In the genomic region with DNA sequence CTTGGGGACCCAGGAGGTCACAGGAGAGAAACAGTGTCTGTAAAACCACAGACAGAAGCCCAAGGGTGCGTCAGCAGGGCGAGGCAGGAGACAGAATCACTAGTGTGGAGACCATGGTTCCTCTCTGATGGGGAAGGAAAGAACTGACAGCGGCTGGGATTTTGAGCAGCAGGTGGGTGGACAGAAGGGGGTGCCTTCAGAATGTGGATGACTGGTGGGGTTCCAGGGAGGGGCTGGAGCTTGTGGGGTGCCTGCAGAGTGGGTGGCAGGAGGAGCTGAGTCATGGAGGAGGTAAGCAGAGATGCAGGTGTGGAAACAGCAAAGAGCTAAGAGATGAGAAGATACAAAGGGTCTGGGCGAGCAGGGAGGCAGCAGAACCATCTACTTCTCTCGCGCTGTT, we compare ENCODE assay signal across 26 cellular contexts.
"Had no signal": no experiment of that assay in that cellular context is flagged by ENCODE, and none has a peak within 500 bp of the region (broad histone marks: within the 10 kb centered on the region; RNA-seq: fewer than 3 reads in every experiment).

No MANE protein-coding gene starts in this region.

- H3K36me3 Mint-ChIP-seq: memory B cell; naive B cell; natural killer cell; stimulated activated memory B cell treated with anti-CD40 and anti-IgM and Interleukin-4, amounts not matched to agents 10 μg/mL and 1 μg/mL and 100 μg/mL, for 72 hours had no signal

- H3K36me3 ChIP-seq: left ventricle myocardium inferior, neural progenitor cell, neutrophil, right atrium auricular region, right lobe of liver, transverse colon, upper lobe of left lung, vagina had no signal

- H3K9me3 ChIP-seq: neutrophil, psoas muscle, right atrium auricular region, right lobe of liver, vagina had no signal

- ATAC-seq: natural killer cell; psoas muscle; right lobe of liver; stimulated activated memory B cell treated with anti-CD40 and anti-IgM and Interleukin-4, amounts not matched to agents 10 μg/mL and 1 μg/mL and 100 μg/mL, for 72 hours; stimulated activated naive CD8-positive, alpha-beta T cell treated with anti-CD3 and anti-CD28 coated beads, Interleukin-15, amount 100 ng/mL, for 72 hours had no signal

- H3K9ac ChIP-seq: neural progenitor cell, parathyroid adenoma had no signal

- H3K27ac Mint-ChIP-seq: memory B cell; naive B cell; natural killer cell; nephron progenitor cell; neural progenitor cell; stimulated activated memory B cell treated with anti-CD40 and anti-IgM and Interleukin-4, amounts not matched to agents 10 μg/mL and 1 μg/mL and 100 μg/mL, for 72 hours had no signal

- H3K27ac ChIP-seq: hepatocyte, left ventricle myocardium inferior, neural progenitor cell, neutrophil, parathyroid adenoma, psoas muscle, right atrium auricular region, right lobe of liver, transverse colon, upper lobe of left lung, vagina had no signal

- H3K4me1 Mint-ChIP-seq: memory B cell; naive B cell; natural killer cell; nephron progenitor cell; neural progenitor cell; stimulated activated memory B cell treated with anti-CD40 and anti-IgM and Interleukin-4, amounts not matched to agents 10 μg/mL and 1 μg/mL and 100 μg/mL, for 72 hours; stimulated activated naive CD8-positive, alpha-beta T cell treated with anti-CD3 and anti-CD28 coated beads, Interleukin-15, amount 100 ng/mL, for 72 hours had no signal

- H3K4me3 Mint-ChIP-seq: memory B cell; natural killer cell; neural progenitor cell; stimulated activated memory B cell treated with anti-CD40 and anti-IgM and Interleukin-4, amounts not matched to agents 10 μg/mL and 1 μg/mL and 100 μg/mL, for 72 hours; stimulated activated naive CD8-positive, alpha-beta T cell treated with anti-CD3 and anti-CD28 coated beads, Interleukin-15, amount 100 ng/mL, for 72 hours had no signal

- DNase-seq: islet precursor cell; left ventricle myocardium inferior; naive B cell; natural killer cell; nephron progenitor cell; occipital lobe; psoas muscle; right lobe of liver; stimulated activated CD4-positive, alpha-beta T cell treated with anti-CD3 and anti-CD28 coated beads, Interleukin-1b, Interleukin-23, amount 100 ng/mL, for 48 hours; stimulated activated CD4-positive, alpha-beta T cell treated with anti-CD3 and anti-CD28 coated beads, Interleukin-2, amount 100 ng/mL, for 48 hours; stimulated activated CD4-positive, alpha-beta T cell treated with anti-CD3 and anti-CD28 coated beads, Interleukin-4, amount 100 ng/mL, for 4 hours; stimulated activated CD8-positive, alpha-beta memory T cell treated with anti-CD3 and anti-CD28 coated beads, Interleukin-4, amount 100 ng/mL, for 48 hours; stimulated activated naive CD4-positive, alpha-beta T cell treated with Interleukin-2 at 50 U/mL for 16 hours; stimulated activated naive CD8-positive, alpha-beta T cell treated with anti-CD3 and anti-CD28 coated beads, Interleukin-15, amount 100 ng/mL, for 72 hours; substantia nigra; transverse colon; upper lobe of left lung had no signal

- H3K4me2 ChIP-seq: hepatocyte, neural progenitor cell, smooth muscle cell had no signal

- H3K79me2 ChIP-seq: hepatocyte had no signal

- H3K4me3 ChIP-seq: hepatocyte, left ventricle myocardium inferior, neural progenitor cell, psoas muscle, right atrium auricular region, right lobe of liver, smooth muscle cell, transverse colon, upper lobe of left lung, vagina had no signal

- H2AFZ ChIP-seq: hepatocyte, neural progenitor cell, parathyroid adenoma had no signal

- H3K27me3 ChIP-seq: hepatocyte, neural progenitor cell, neutrophil, right atrium auricular region, right lobe of liver, transverse colon, upper lobe of left lung, vagina had no signal

- H3K27me3 Mint-ChIP-seq: memory B cell; naive B cell; stimulated activated memory B cell treated with anti-CD40 and anti-IgM and Interleukin-4, amounts not matched to agents 10 μg/mL and 1 μg/mL and 100 μg/mL, for 72 hours; stimulated activated naive CD8-positive, alpha-beta T cell treated with anti-CD3 and anti-CD28 coated beads, Interleukin-15, amount 100 ng/mL, for 72 hours had no signal

- H3K4me1 ChIP-seq: left ventricle myocardium inferior, neural progenitor cell, parathyroid adenoma, psoas muscle, right atrium auricular region, right lobe of liver, transverse colon, upper lobe of left lung, vagina had no signal
